27 cellular contexts compared by ENCODE assay signal in genomic region chr13:76048675-76049396, GRCh38.
DNase-seq lines count a peak whose midpoint lies in the region; ATAC-seq and TF ChIP-seq lines count a peak whose summit lies in the region.
"Had no signal": no experiment of that assay in that cellular context is flagged by ENCODE, and none has a peak within 500 bp of the region (broad histone marks: within the 10 kb centered on the region; RNA-seq: fewer than 3 reads in every experiment).

No MANE protein-coding gene starts in this region.

- POLR2A ChIA-PET in Caco-2 (lab: Charles Lee): no interaction called here

- no peak overlapping the region for H3K4me3 ChIP-seq in Caco-2 (ENCODE audit: low read depth, low read length)
- no peak overlapping the region for H3K4me3 ChIP-seq in Karpas-422 (ENCODE audit: low read length)
- H3K4me3 ChIP-seq: gastroesophageal sphincter, GM23248, left ventricle myocardium inferior had no signal

- no peak for TF ChIP-seq CTCF in Caco-2 (IDR thresholded peaks at IDR 0.05; ENCODE audit: insufficient read depth in 1 of 2, low read depth in 1 of 2, low read length in 1 of 2, severe bottlenecking in 1 of 2, unreplicated experiment in 1 of 2)
- no peak for TF ChIP-seq CTCF in nephron (IDR thresholded peaks at IDR 0.05; ENCODE audit: unreplicated experiment in 3 of 3)
- TF ChIP-seq CTCF in GM13977 (IDR thresholded peaks at IDR 0.05; ENCODE audit: extremely low read depth, insufficient read depth, missing control alignments): no peak

- no peak for ATAC-seq in GM18873 (IDR thresholded peaks at IDR 0.05; ENCODE audit: low FRiP score, unreplicated experiment)
- ATAC-seq: activated CD4-positive, alpha-beta T cell treated with anti-CD3 and anti-CD28 coated beads for 36 hours; activated T-cell treated with anti-CD3 and anti-CD28 coated beads, Interleukin-2, amount 50 U/mL, for 4 hours; effector memory CD8-positive, alpha-beta T cell; esophagus mucosa; gastroesophageal sphincter; natural killer cell treated with Interleukin-12 subunit alpha and Interleukin-12 subunit beta and Interleukin-15 and Interleukin-18, amount 100 ng/mL, for 72 hours; right cardiac atrium; stimulated activated naive CD8-positive, alpha-beta T cell treated with anti-CD3 and anti-CD28 coated beads, Interleukin-15, Interleukin-2, amounts not matched to agents 100 U/mL and 50 U/mL, for 24 hours; T-helper 17 cell had no signal

- intact Hi-C loops in Caco-2 (cut with micrococcal nuclease; ENCODE audit: unreplicated experiment): loop anchor here (1.0 to 2.0 kb wide), 2 partner anchors 26 to 37 kb away; no protein-coding TSS in a partner anchor

- H3K36me3 Mint-ChIP-seq in Caco-2 (ENCODE audit: insufficient read depth, unreplicated experiment) (peaks cover 10% of the 10 kb centered on the region), nephron (ENCODE audit: low read depth) (no peaks in the 10 kb centered on the region)
- H3K36me3 Mint-ChIP-seq: CD14-positive monocyte; IgD-negative memory B cell; natural killer cell treated with Interleukin-12 subunit alpha and Interleukin-12 subunit beta and Interleukin-15 and Interleukin-18, amount 100 ng/mL, for 72 hours had no signal

- no peak overlapping the region for H3K9ac ChIP-seq in Karpas-422 (ENCODE audit: low read length)
- H3K9ac ChIP-seq: GM23248 had no signal

- H3K9me2 ChIP-seq in Karpas-422 (replicated peaks; ENCODE audit: insufficient read depth, low read length): no peaks in the 10 kb centered on the region

- H3K27me3 ChIP-seq in Caco-2 (replicated peaks; ENCODE audit: control insufficient read depth, insufficient read depth, low read length) (no peaks in the 10 kb centered on the region), Karpas-422 (ENCODE audit: low read length) (no peaks in the 10 kb centered on the region)
- H3K27me3 ChIP-seq: gastroesophageal sphincter had no signal

- H3K4me3 Mint-ChIP-seq in Caco-2 (ENCODE audit: unreplicated experiment): peak overlapping the region; percentile 28
- H3K4me3 Mint-ChIP-seq in nephron: no peak overlapping the region
- H3K4me3 Mint-ChIP-seq: activated CD4-positive, alpha-beta T cell treated with anti-CD3 and anti-CD28 coated beads for 36 hours; activated naive CD4-positive, alpha-beta T cell treated with anti-CD3 and anti-CD28 coated beads for 36 hours; activated T-cell treated with anti-CD3 and anti-CD28 coated beads, Interleukin-2, amount 50 U/mL, for 4 hours; CD14-positive monocyte; effector memory CD8-positive, alpha-beta T cell; HFFc6; IgD-negative memory B cell; natural killer cell treated with Interleukin-12 subunit alpha and Interleukin-12 subunit beta and Interleukin-15 and Interleukin-18, amount 100 ng/mL, for 72 hours; T-helper 17 cell had no signal

- H3K4me2 ChIP-seq in Karpas-422 (ENCODE audit: low read depth, low read length, poor library complexity, severe bottlenecking): no peak overlapping the region

- peak overlapping the region; percentile 58 for H3K27ac Mint-ChIP-seq in Caco-2 (ENCODE audit: unreplicated experiment)
- H3K27ac Mint-ChIP-seq in nephron: peak overlapping the region; percentile 1 to 47 (median 37)
- H3K27ac Mint-ChIP-seq: activated CD4-positive, alpha-beta T cell treated with anti-CD3 and anti-CD28 coated beads for 36 hours; activated naive CD4-positive, alpha-beta T cell treated with anti-CD3 and anti-CD28 coated beads for 36 hours; CD14-positive monocyte; effector memory CD8-positive, alpha-beta T cell; HFFc6; IgD-negative memory B cell; natural killer cell treated with Interleukin-12 subunit alpha and Interleukin-12 subunit beta and Interleukin-15 and Interleukin-18, amount 100 ng/mL, for 72 hours; T-helper 17 cell had no signal

- H4K20me1 ChIP-seq in Karpas-422 (ENCODE audit: insufficient read depth, low read depth, low read length): no peaks in the 10 kb centered on the region

- no peaks in the 10 kb centered on the region for H3K79me2 ChIP-seq in Karpas-422 (ENCODE audit: low read length)

- in situ Hi-C loops in GM13977 (cut with MboI; ENCODE audit: low pct_unique_long_range_greater_than_20kb, low sequenced_read_pairs, unreplicated experiment): no loop called here

- H3K9me3 ChIP-seq in Caco-2 (peaks cover 3% of the 10 kb centered on the region; the same call in 1 of the 2 replicates), Karpas-422 (ENCODE audit: low read length) (no peaks in the 10 kb centered on the region)
- H3K9me3 ChIP-seq: gastroesophageal sphincter, left ventricle myocardium inferior had no signal

- no peak overlapping the region for H3K27ac ChIP-seq in Karpas-422 (ENCODE audit: low read length)
- H3K27ac ChIP-seq: gastroesophageal sphincter, GM23248, left ventricle myocardium inferior had no signal

- no peak overlapping the region for H2AFZ ChIP-seq in Karpas-422 (ENCODE audit: low read length)
- H2AFZ ChIP-seq: GM23248 had no signal

- peaks cover 20% of the 10 kb centered on the region for H3K4me1 Mint-ChIP-seq in Caco-2 (ENCODE audit: low read depth, unreplicated experiment)
- H3K4me1 Mint-ChIP-seq in nephron: peaks cover 6% of the 10 kb centered on the region
- H3K4me1 Mint-ChIP-seq: activated CD4-positive, alpha-beta T cell treated with anti-CD3 and anti-CD28 coated beads for 36 hours; CD14-positive monocyte; IgD-negative memory B cell; T-helper 17 cell had no signal

- H3K36me3 ChIP-seq in Caco-2 (ENCODE audit: control insufficient read depth, insufficient read depth, low read length) (no peaks in the 10 kb centered on the region), Karpas-422 (ENCODE audit: insufficient read depth, low read length) (no peaks in the 10 kb centered on the region)
- H3K36me3 ChIP-seq: gastroesophageal sphincter, left ventricle myocardium inferior had no signal

- peaks cover 14% of the 10 kb centered on the region for H3K9me3 Mint-ChIP-seq in Caco-2 (ENCODE audit: unreplicated experiment)
- no peaks in the 10 kb centered on the region for H3K9me3 Mint-ChIP-seq in nephron
- H3K9me3 Mint-ChIP-seq: activated naive CD4-positive, alpha-beta T cell treated with anti-CD3 and anti-CD28 coated beads for 36 hours; activated T-cell treated with anti-CD3 and anti-CD28 coated beads, Interleukin-2, amount 50 U/mL, for 4 hours; HFFc6 had no signal

- CTCF ChIA-PET in Caco-2 (lab: Charles Lee): interaction anchor here (0.6 to 0.7 kb wide), 2 partner anchors 26 to 34 kb away, joined by 3 read pairs; no protein-coding TSS in a partner anchor

- no TSS peak for BruUV-seq in Caco-2 (replicated peaks; lab: Mats Ljungman, UMichigan)

- DNase-seq in Caco-2 (peak in 1 of 2 experiments; percentile 29), NCI-H1105 treated with DMSO at 0.1 percent for 48 hours (lab: John Stamatoyannopoulos, UW) (peak; percentile 55), SHP77 (lab: John Stamatoyannopoulos, UW) (peak; percentile 70 to 71), GM13977 (ENCODE audit: low spot score) (no peak), Karpas-422 (no peak)
- DNase-seq: activated CD4-positive, alpha-beta T cell treated with anti-CD3 and anti-CD28 coated beads for 36 hours; activated naive CD4-positive, alpha-beta T cell treated with anti-CD3 and anti-CD28 coated beads for 36 hours; activated T-cell treated with anti-CD3 and anti-CD28 coated beads, Interleukin-2, amount 50 U/mL, for 4 hours; amniotic stem cell; effector memory CD8-positive, alpha-beta T cell; GDM1; GM23248; HFFc6; hypothalamus; left ventricle myocardium inferior; NCI-H1930; NCI-H524; right cardiac atrium; stimulated activated naive CD8-positive, alpha-beta T cell treated with anti-CD3 and anti-CD28 coated beads, Interleukin-15, Interleukin-2, amounts not matched to agents 100 U/mL and 50 U/mL, for 24 hours; T-helper 17 cell had no signal

- H3K27me3 Mint-ChIP-seq in Caco-2 (ENCODE audit: insufficient read depth, unreplicated experiment) (no peaks in the 10 kb centered on the region), nephron (ENCODE audit: low read depth) (no peaks in the 10 kb centered on the region)
- H3K27me3 Mint-ChIP-seq: effector memory CD8-positive, alpha-beta T cell; IgD-negative memory B cell; natural killer cell treated with Interleukin-12 subunit alpha and Interleukin-12 subunit beta and Interleukin-15 and Interleukin-18, amount 100 ng/mL, for 72 hours; T-helper 17 cell had no signal

- H3K4me1 ChIP-seq in Caco-2 (peaks cover 31% of the 10 kb centered on the region), Karpas-422 (ENCODE audit: low read length) (no peaks in the 10 kb centered on the region)
- H3K4me1 ChIP-seq: left ventricle myocardium inferior had no signal

Comparison
In these comparisons a context has a peak if more than half of its experiments do, and no peak if none do; other contexts are left out.
1. DNase-seq: peak in NCI-H1105 treated with DMSO at 0.1 percent for 48 hours (single experiment) and SHP77 (2 of 2); none in GM13977 (single experiment) and Karpas-422 (single experiment).